Comparison of ENCODE assay signal across 7 cellular contexts in genomic region chr16:84084570-84085270, GRCh38. TPM values are rescaled to one million over a fixed set of nuclear protein-coding genes. Genes with fewer than 3 reads are reported as not detected.
DNase-seq lines count a peak whose midpoint lies in the region; FAIRE-seq and TF ChIP-seq lines count a peak whose summit lies in the region.

No MANE protein-coding gene starts in this region.

- no peaks in the 10 kb centered on the region for H3K9me3 Mint-ChIP-seq in activated T-helper 1 cell treated with anti-CD3 and anti-CD28 coated beads, Interleukin-12 subunit alpha, Interleukin-12 subunit beta, Interleukin-2, Interleukin-4 antibody, amounts not matched to agents 30 ng/mL and 10 ng/mL and 1 ng/mL, durations not matched to agents 14 hours and 24 hours and 36 hours
- H3K9me3 Mint-ChIP-seq in progenitor cell of endocrine pancreas (ENCODE audit: low read depth), result no peaks in the 10 kb centered on the region

- peak; percentile 83 for TF ChIP-seq CTCF in foreskin fibroblast (IDR thresholded peaks at IDR 0.05; ENCODE audit: low read depth, low read length)
- peak; percentile 81 for TF ChIP-seq CTCF in progenitor cell of endocrine pancreas (IDR thresholded peaks at IDR 0.05; ENCODE audit: unreplicated experiment)
- peak; percentile 7 to 39 (median 35) for TF ChIP-seq CTCF in vagina (IDR thresholded peaks at IDR 0.05)

- FAIRE-seq in GM12892 (lab: Jason Lieb, UNC) (peak; percentile 95), RCC 7860 (lab: Jason Lieb, UNC) (no peak)

- peaks cover 45% of the 10 kb centered on the region for H3K36me3 Mint-ChIP-seq in activated T-helper 1 cell treated with anti-CD3 and anti-CD28 coated beads, Interleukin-12 subunit alpha, Interleukin-12 subunit beta, Interleukin-2, Interleukin-4 antibody, amounts not matched to agents 30 ng/mL and 10 ng/mL and 1 ng/mL, durations not matched to agents 14 hours and 24 hours and 36 hours (ENCODE audit: low read depth)
- H3K36me3 Mint-ChIP-seq in progenitor cell of endocrine pancreas (ENCODE audit: insufficient read depth), result peaks cover 20% of the 10 kb centered on the region

- DNase-seq in GM12892 (ENCODE audit: insufficient read length), result peak; percentile 61
- peak; percentile 83 for DNase-seq in HT-29 (ENCODE audit: low spot score)
- DNase-seq in RCC 7860 (ENCODE audit: low spot score), result peak; percentile 53
- peak; percentile 53 for DNase-seq in activated T-helper 1 cell treated with anti-CD3 and anti-CD28 coated beads, Interleukin-12 subunit alpha, Interleukin-12 subunit beta, Interleukin-2, Interleukin-4 antibody, amounts not matched to agents 30 ng/mL and 10 ng/mL and 1 ng/mL, durations not matched to agents 14 hours and 24 hours and 36 hours (ENCODE audit: low spot score)
- peak; percentile 41 to 75 for DNase-seq in foreskin fibroblast
- DNase-seq in progenitor cell of endocrine pancreas (ENCODE audit: low spot score, unreplicated experiment), result peak; percentile 44
- no peak for DNase-seq in vagina (ENCODE audit: extremely low spot score in 2 of 2)

- no peak overlapping the region for H3K27ac Mint-ChIP-seq in activated T-helper 1 cell treated with anti-CD3 and anti-CD28 coated beads, Interleukin-12 subunit alpha, Interleukin-12 subunit beta, Interleukin-2, Interleukin-4 antibody, amounts not matched to agents 30 ng/mL and 10 ng/mL and 1 ng/mL, durations not matched to agents 14 hours and 24 hours and 36 hours
- H3K27ac Mint-ChIP-seq in progenitor cell of endocrine pancreas, result no peak overlapping the region

- intact Hi-C loops in activated T-helper 1 cell treated with anti-CD3 and anti-CD28 coated beads, Interleukin-12 subunit alpha, Interleukin-12 subunit beta, Interleukin-2, Interleukin-4 antibody, amounts not matched to agents 30 ng/mL and 10 ng/mL and 1 ng/mL, durations not matched to agents 14 hours and 24 hours and 36 hours (cut with micrococcal nuclease), result loop anchor here (1.0 kb wide), 4 partner anchors 33 to 103 kb away; partner anchors contain the start of genes DNAAF1, HSDL1 and TAF1C
- intact Hi-C loops in vagina (cut with DNase I), result loop anchor here (10.0 kb wide), 1 partner anchor 100 kb away; the partner anchor contains the start of gene TAF1C

- H3K4me3 Mint-ChIP-seq in activated T-helper 1 cell treated with anti-CD3 and anti-CD28 coated beads, Interleukin-12 subunit alpha, Interleukin-12 subunit beta, Interleukin-2, Interleukin-4 antibody, amounts not matched to agents 30 ng/mL and 10 ng/mL and 1 ng/mL, durations not matched to agents 14 hours and 24 hours and 36 hours, result no peak overlapping the region
- H3K4me3 Mint-ChIP-seq in progenitor cell of endocrine pancreas (ENCODE audit: low read depth), result no peak overlapping the region

- H3K36me3 ChIP-seq in vagina, result peaks cover 0 to 78% of the 10 kb centered on the region in 2 donors

- peaks cover 43% of the 10 kb centered on the region for H3K4me1 Mint-ChIP-seq in activated T-helper 1 cell treated with anti-CD3 and anti-CD28 coated beads, Interleukin-12 subunit alpha, Interleukin-12 subunit beta, Interleukin-2, Interleukin-4 antibody, amounts not matched to agents 30 ng/mL and 10 ng/mL and 1 ng/mL, durations not matched to agents 14 hours and 24 hours and 36 hours (ENCODE audit: low read depth)
- H3K4me1 Mint-ChIP-seq in progenitor cell of endocrine pancreas (ENCODE audit: low read depth), result no peaks in the 10 kb centered on the region

- peaks cover 5% of the 10 kb centered on the region for H3K4me1 ChIP-seq in vagina

- no peaks in the 10 kb centered on the region for H3K27me3 Mint-ChIP-seq in activated T-helper 1 cell treated with anti-CD3 and anti-CD28 coated beads, Interleukin-12 subunit alpha, Interleukin-12 subunit beta, Interleukin-2, Interleukin-4 antibody, amounts not matched to agents 30 ng/mL and 10 ng/mL and 1 ng/mL, durations not matched to agents 14 hours and 24 hours and 36 hours (ENCODE audit: insufficient read depth)
- no peaks in the 10 kb centered on the region for H3K27me3 Mint-ChIP-seq in progenitor cell of endocrine pancreas

- H3K4me3 ChIP-seq in foreskin fibroblast (ENCODE audit: low read depth in 1 of 2, low read length in 2 of 2), result no peak overlapping the region
- H3K4me3 ChIP-seq in vagina, result no peak overlapping the region

- H3K9me3 ChIP-seq in vagina, result no peaks in the 10 kb centered on the region

- H3K27me3 ChIP-seq in vagina, result no peaks in the 10 kb centered on the region

- no peak overlapping the region for H3K27ac ChIP-seq in vagina

- TF ChIP-seq POLR2A in GM12892 (IDR thresholded peaks at IDR 0.05; ENCODE audit: low read depth, low read length), result no peak
- TF ChIP-seq POLR2A in vagina (IDR thresholded peaks at IDR 0.05), result no peak

RNA-seq across cellular contexts. Expression of gene MBTPS1, which starts 32.0 kb away (rescaled TPM):
- polyA plus RNA-seq in GM12892 (2012; ENCODE audit: missing spikeins), result 24.6 TPM
- total RNA-seq in HT-29 (2014; rRNA removed; shearing (Covaris generic)), result 50.1 and 57.4 TPM in 2 replicates
- 54.5 and 60.0 TPM in 2 replicates for total RNA-seq in activated T-helper 1 cell treated with anti-CD3 and anti-CD28 coated beads, Interleukin-12 subunit alpha, Interleukin-12 subunit beta, Interleukin-2, Interleukin-4 antibody, amounts not matched to agents 30 ng/mL and 10 ng/mL and 1 ng/mL, durations not matched to agents 14 hours and 24 hours and 36 hours
- total RNA-seq in progenitor cell of endocrine pancreas, result 94.7 and 98.9 TPM in 2 replicates
- 71.0 TPM for total RNA-seq in vagina

RNA-seq across cellular contexts. Expression of gene SLC38A8, which starts 42.1 kb away (rescaled TPM):
- not detected for polyA plus RNA-seq in GM12892 (2012; ENCODE audit: missing spikeins)
- total RNA-seq in HT-29 (2014; rRNA removed; shearing (Covaris generic)), result not detected in 2 replicates
- not detected in 2 replicates for total RNA-seq in activated T-helper 1 cell treated with anti-CD3 and anti-CD28 coated beads, Interleukin-12 subunit alpha, Interleukin-12 subunit beta, Interleukin-2, Interleukin-4 antibody, amounts not matched to agents 30 ng/mL and 10 ng/mL and 1 ng/mL, durations not matched to agents 14 hours and 24 hours and 36 hours
- 0.24 and 0.80 TPM in 2 replicates for total RNA-seq in progenitor cell of endocrine pancreas
- not detected for total RNA-seq in vagina

Comparison
In these comparisons a context has a peak if more than half of its experiments do, and no peak if none do; other contexts are left out.
1. DNase-seq: peak in GM12892 (single experiment), HT-29 (single experiment), RCC 7860 (single experiment), activated T-helper 1 cell treated with anti-CD3 and anti-CD28 coated beads, Interleukin-12 subunit alpha, Interleukin-12 subunit beta, Interleukin-2, Interleukin-4 antibody, amounts not matched to agents 30 ng/mL and 10 ng/mL and 1 ng/mL, durations not matched to agents 14 hours and 24 hours and 36 hours (single experiment), foreskin fibroblast (2 of 2) and progenitor cell of endocrine pancreas (single experiment); none in vagina (0 of 2).
2. Peak in every context shown above with its lines, with median percentiles within 50 percentile points of each other: CTCF ChIP-seq.